3 cellular contexts compared by ENCODE assay signal in the genomic region with DNA sequence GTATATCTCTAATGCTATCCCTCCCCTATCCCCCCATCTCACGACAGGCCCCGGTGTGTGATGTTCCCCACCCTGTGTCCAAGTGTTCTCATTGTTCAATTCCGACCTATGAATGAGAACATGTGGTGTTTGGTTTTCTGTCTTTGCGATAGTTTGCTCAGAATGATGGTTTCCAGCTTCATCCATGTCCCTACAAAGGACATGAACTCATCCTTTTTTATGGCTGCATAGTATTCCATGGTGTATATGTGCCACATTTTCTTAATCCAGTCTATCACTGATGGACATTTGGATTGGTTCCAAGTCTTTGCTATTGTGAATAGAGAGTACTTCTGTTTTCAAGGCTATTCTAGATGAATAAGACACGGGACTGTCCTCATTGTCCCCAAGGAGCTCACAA.
DNase-seq lines count a peak whose midpoint lies in the region; ATAC-seq, FAIRE-seq and TF ChIP-seq lines count a peak whose summit lies in the region.
"Not testable (repeated sequence)": the region's sequence is repeated elsewhere in the genome, so short reads cannot be mapped to it uniquely, and the experiment has no call there.

No MANE protein-coding gene starts in this region.

- not testable (repeated sequence) for H3K4me2 ChIP-seq in K562 (ENCODE audit: insufficient read depth, low read length)

- not testable (repeated sequence) for H3K9ac ChIP-seq in K562 (ENCODE audit: insufficient read depth in 1 of 2, low read depth in 2 of 2, low read length in 2 of 2)

- POLR2A ChIA-PET in HEK293 (lab: Yijun Ruan, JAX); K562 (lab: Yijun Ruan, JAX): not testable (repeated sequence)

- in situ Hi-C loops in K562 (cut with MboI) = not testable (repeated sequence)

- not testable (repeated sequence) for TF ChIP-seq CTCF in HEK293 (tag by site-specific recombination; IDR thresholded peaks at IDR 0.05); K562 (IDR thresholded peaks at IDR 0.05 in 2 of 3, conservative IDR thresholded peaks at IDR 0.05 in 1 of 3; ENCODE audit: insufficient read depth in 2 of 3, low read depth in 1 of 3, low read length in 3 of 3)

- intact Hi-C loops in K562 (cut with micrococcal nuclease) = loop anchor here (10.0 kb wide), 1 partner anchor 471 kb away; no protein-coding TSS in a partner anchor

- 18% methylated on average over 4 of the region's 5 CpGs for WGBS in K562 (ENCODE audit: insufficient coverage, low coverage, missing lambda C conversion rate)

- TF ChIP-seq EP300 in K562 (IDR thresholded peaks at IDR 0.05; ENCODE audit: low read length) = not testable (repeated sequence)

- H3K27ac ChIP-seq in HEK293 (ENCODE audit: extremely low read depth, low read depth, low read length); K562 (ENCODE audit: extremely low read depth, low read depth, low read length): not testable (repeated sequence)

- H3K4me3 ChIP-seq in HEK293 (ENCODE audit: low read depth, low read length); K562: not testable (repeated sequence)

- not testable (repeated sequence) for FAIRE-seq in K562 (lab: Jason Lieb, UNC)

- H3K4me1 ChIP-seq in HEK293 (ENCODE audit: control insufficient read depth, insufficient read depth, low read length); K562 (replicated peaks in 1 of 2; ENCODE audit: control insufficient read depth in 2 of 2, insufficient read depth in 2 of 2, low read length in 2 of 2): not testable (repeated sequence)

- H3K9me3 ChIP-seq in HEK293 (ENCODE audit: control insufficient read depth, insufficient read depth, low read depth, low read length); K562 (replicated peaks; ENCODE audit: control insufficient read depth, insufficient read depth, low read depth, low read length): not testable (repeated sequence)

- CTCF ChIA-PET in HEK293 (lab: Yijun Ruan, JAX); K562 (lab: Yijun Ruan, JAX; ENCODE audit: low intra/inter-chr PET ratio): not testable (repeated sequence)

- H3K79me2 ChIP-seq in K562 (ENCODE audit: control insufficient read depth, insufficient read depth, low read length) = not testable (repeated sequence)

- H3K9me1 ChIP-seq in K562 (ENCODE audit: control insufficient read depth, insufficient read depth, low read length) = not testable (repeated sequence)

- DNase-seq in K562 (ENCODE audit: extremely low read depth in 1 of 4, low spot score in 3 of 4) = not testable (repeated sequence)

- TF ChIP-seq RAD21 in K562 (CRISPR knock-in tag; conservative IDR thresholded peaks at IDR 0.05 in 1 of 2, IDR thresholded peaks at IDR 0.05 in 1 of 2) = not testable (repeated sequence)

- H2AFZ ChIP-seq in K562 (ENCODE audit: low read depth, low read length) = not testable (repeated sequence)

- H3K27me3 ChIP-seq in K562 (ENCODE audit: control insufficient read depth in 2 of 2, insufficient read depth in 2 of 2, low read length in 2 of 2) = not testable (repeated sequence)

- not testable (repeated sequence) for TF ChIP-seq POLR2A in K562 (conservative IDR thresholded peaks at IDR 0.05)

- not testable (repeated sequence) for BruUV-seq in K562 (replicated peaks; lab: Mats Ljungman, UMichigan)

- not testable (repeated sequence) for ATAC-seq in SK-N-SH treated with all-trans-retinoic acid at 6 μM for 48 hours, K562

- not testable (repeated sequence) for H3K36me3 ChIP-seq in HEK293 (ENCODE audit: control insufficient read depth in 2 of 2, insufficient read depth in 1 of 2, low read length in 2 of 2); K562 (ENCODE audit: control insufficient read depth, insufficient read depth, low read length)

- H4K20me1 ChIP-seq in K562 (replicated peaks; ENCODE audit: control insufficient read depth, insufficient read depth, low read length) = not testable (repeated sequence)

TF ChIP-seq in HEK293, 187 proteins besides CTCF, POLR2A, EP300 and RAD21:
- TF ChIP-seq, protein P1, sequence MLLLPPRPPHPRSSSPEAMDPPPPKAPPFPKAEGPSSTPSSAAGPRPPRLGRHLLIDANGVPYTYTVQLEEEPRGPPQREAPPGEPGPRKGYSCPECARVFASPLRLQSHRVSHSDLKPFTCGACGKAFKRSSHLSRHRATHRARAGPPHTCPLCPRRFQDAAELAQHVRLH (tag by site-specific recombination; IDR thresholded peaks at IDR 0.05) = peak; percentile 55; the same call in 1 of the 2 replicates
- TF ChIP-seq ZNF146 (tag by site-specific recombination; IDR thresholded peaks at IDR 0.05) = peak; percentile 81

TF ChIP-seq in SK-N-SH treated with all-trans-retinoic acid at 6 μM for 48 hours, 23 proteins besides CTCF, POLR2A, EP300 and RAD21:
- TF ChIP-seq ZNF8 (CRISPR knock-in tag; IDR thresholded peaks at IDR 0.05) = 0 out of 2 replicates have a peak, but pooled peaks have one; percentile 25

TF ChIP-seq in K562, 482 proteins besides CTCF, POLR2A, EP300 and RAD21:
- peak; percentile 29 for TF ChIP-seq ZNF146 (CRISPR knock-in tag; IDR thresholded peaks at IDR 0.05; ENCODE audit: unreplicated experiment)
